ENCODE assay signal across 2 cellular contexts in the genomic region with DNA sequence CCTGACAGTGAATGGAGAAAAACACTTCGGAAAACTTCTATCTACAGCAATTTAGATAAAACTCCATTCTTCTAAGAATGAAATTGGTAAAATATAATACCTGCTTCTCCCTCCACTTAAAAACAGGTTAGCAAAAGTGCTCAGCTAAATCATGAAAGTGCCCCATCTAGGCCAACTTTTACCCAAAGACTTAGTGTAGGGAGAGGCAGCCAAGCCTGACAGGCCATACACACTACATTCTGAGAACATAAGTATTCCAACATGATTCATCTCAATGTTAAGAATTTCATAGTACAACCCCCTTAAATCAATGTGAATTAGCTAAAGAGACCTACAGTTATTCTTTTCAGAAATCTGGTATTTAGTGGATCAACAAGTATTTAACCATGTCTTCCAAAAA.
TF ChIP-seq lines count a peak whose summit lies in the region.

No MANE protein-coding gene starts in this region.

TF ChIP-seq in SK-N-SH treated with all-trans-retinoic acid at 6 μM for 48 hours, 23 proteins besides CTCF, POLR2A, EP300 and RAD21 (continued from another document):
- TF ChIP-seq TCF4 (CRISPR knock-in tag; IDR thresholded peaks at IDR 0.05; ENCODE audit: borderline replicate concordance) (no peak), ZNF8 (CRISPR knock-in tag; IDR thresholded peaks at IDR 0.05) (no peak), ARNTL (CRISPR knock-in tag; IDR thresholded peaks at IDR 0.05; ENCODE audit: borderline replicate concordance, low read depth) (no peak), RARB (CRISPR knock-in tag; IDR thresholded peaks at IDR 0.05) (no peak), ZNF565 (CRISPR knock-in tag; conservative IDR thresholded peaks at IDR 0.05; ENCODE audit: low read depth) (no peak), OSR1 (CRISPR knock-in tag; IDR thresholded peaks at IDR 0.05) (no peak), ESRRG (CRISPR knock-in tag; IDR thresholded peaks at IDR 0.05) (no peak), TOX (CRISPR knock-in tag; IDR thresholded peaks at IDR 0.05; ENCODE audit: borderline replicate concordance) (no peak), ISL1 (CRISPR knock-in tag; IDR thresholded peaks at IDR 0.05) (no peak), PPARA (CRISPR knock-in tag; IDR thresholded peaks at IDR 0.05; ENCODE audit: borderline replicate concordance) (no peak)
- TF ChIP-seq, protein P1, sequence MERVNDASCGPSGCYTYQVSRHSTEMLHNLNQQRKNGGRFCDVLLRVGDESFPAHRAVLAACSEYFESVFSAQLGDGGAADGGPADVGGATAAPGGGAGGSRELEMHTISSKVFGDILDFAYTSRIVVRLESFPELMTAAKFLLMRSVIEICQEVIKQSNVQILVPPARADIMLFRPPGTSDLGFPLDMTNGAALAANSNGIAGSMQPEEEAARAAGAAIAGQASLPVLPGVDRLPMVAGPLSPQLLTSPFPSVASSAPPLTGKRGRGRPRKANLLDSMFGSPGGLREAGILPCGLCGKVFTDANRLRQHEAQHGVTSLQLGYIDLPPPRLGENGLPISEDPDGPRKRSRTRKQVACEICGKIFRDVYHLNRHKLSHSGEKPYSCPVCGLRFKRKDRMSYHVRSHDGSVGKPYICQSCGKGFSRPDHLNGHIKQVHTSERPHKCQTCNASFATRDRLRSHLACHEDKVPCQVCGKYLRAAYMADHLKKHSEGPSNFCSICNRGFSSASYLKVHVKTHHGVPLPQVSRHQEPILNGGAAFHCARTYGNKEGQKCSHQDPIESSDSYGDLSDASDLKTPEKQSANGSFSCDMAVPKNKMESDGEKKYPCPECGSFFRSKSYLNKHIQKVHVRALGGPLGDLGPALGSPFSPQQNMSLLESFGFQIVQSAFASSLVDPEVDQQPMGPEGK (CRISPR knock-in tag; IDR thresholded peaks at IDR 0.05; ENCODE audit: borderline replicate concordance) = no peak
- TF ChIP-seq, protein P2, sequence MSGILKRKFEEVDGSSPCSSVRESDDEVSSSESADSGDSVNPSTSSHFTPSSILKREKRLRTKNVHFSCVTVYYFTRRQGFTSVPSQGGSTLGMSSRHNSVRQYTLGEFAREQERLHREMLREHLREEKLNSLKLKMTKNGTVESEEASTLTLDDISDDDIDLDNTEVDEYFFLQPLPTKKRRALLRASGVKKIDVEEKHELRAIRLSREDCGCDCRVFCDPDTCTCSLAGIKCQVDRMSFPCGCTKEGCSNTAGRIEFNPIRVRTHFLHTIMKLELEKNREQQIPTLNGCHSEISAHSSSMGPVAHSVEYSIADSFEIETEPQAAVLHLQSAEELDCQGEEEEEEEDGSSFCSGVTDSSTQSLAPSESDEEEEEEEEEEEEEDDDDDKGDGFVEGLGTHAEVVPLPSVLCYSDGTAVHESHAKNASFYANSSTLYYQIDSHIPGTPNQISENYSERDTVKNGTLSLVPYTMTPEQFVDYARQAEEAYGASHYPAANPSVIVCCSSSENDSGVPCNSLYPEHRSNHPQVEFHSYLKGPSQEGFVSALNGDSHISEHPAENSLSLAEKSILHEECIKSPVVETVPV (CRISPR knock-in tag; IDR thresholded peaks at IDR 0.05) = no peak
- TF ChIP-seq, protein P3, sequence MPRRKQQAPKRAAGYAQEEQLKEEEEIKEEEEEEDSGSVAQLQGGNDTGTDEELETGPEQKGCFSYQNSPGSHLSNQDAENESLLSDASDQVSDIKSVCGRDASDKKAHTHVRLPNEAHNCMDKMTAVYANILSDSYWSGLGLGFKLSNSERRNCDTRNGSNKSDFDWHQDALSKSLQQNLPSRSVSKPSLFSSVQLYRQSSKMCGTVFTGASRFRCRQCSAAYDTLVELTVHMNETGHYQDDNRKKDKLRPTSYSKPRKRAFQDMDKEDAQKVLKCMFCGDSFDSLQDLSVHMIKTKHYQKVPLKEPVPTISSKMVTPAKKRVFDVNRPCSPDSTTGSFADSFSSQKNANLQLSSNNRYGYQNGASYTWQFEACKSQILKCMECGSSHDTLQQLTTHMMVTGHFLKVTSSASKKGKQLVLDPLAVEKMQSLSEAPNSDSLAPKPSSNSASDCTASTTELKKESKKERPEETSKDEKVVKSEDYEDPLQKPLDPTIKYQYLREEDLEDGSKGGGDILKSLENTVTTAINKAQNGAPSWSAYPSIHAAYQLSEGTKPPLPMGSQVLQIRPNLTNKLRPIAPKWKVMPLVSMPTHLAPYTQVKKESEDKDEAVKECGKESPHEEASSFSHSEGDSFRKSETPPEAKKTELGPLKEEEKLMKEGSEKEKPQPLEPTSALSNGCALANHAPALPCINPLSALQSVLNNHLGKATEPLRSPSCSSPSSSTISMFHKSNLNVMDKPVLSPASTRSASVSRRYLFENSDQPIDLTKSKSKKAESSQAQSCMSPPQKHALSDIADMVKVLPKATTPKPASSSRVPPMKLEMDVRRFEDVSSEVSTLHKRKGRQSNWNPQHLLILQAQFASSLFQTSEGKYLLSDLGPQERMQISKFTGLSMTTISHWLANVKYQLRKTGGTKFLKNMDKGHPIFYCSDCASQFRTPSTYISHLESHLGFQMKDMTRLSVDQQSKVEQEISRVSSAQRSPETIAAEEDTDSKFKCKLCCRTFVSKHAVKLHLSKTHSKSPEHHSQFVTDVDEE (CRISPR knock-in tag; IDR thresholded peaks at IDR 0.05) = no peak
- TF ChIP-seq, protein P4, sequence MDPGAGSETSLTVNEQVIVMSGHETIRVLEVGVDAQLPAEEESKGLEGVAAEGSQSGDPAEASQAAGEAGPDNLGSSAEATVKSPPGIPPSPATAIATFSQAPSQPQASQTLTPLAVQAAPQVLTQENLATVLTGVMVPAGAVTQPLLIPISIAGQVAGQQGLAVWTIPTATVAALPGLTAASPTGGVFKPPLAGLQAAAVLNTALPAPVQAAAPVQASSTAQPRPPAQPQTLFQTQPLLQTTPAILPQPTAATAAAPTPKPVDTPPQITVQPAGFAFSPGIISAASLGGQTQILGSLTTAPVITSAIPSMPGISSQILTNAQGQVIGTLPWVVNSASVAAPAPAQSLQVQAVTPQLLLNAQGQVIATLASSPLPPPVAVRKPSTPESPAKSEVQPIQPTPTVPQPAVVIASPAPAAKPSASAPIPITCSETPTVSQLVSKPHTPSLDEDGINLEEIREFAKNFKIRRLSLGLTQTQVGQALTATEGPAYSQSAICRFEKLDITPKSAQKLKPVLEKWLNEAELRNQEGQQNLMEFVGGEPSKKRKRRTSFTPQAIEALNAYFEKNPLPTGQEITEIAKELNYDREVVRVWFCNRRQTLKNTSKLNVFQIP (CRISPR knock-in tag; IDR thresholded peaks at IDR 0.05; ENCODE audit: borderline replicate concordance, low read depth) = no peak
- TF ChIP-seq, protein P5, sequence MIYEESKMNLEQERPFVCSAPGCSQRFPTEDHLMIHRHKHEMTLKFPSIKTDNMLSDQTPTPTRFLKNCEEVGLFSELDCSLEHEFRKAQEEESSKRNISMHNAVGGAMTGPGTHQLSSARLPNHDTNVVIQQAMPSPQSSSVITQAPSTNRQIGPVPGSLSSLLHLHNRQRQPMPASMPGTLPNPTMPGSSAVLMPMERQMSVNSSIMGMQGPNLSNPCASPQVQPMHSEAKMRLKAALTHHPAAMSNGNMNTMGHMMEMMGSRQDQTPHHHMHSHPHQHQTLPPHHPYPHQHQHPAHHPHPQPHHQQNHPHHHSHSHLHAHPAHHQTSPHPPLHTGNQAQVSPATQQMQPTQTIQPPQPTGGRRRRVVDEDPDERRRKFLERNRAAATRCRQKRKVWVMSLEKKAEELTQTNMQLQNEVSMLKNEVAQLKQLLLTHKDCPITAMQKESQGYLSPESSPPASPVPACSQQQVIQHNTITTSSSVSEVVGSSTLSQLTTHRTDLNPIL (CRISPR knock-in tag; IDR thresholded peaks at IDR 0.05; ENCODE audit: low read depth) = no peak

TF ChIP-seq in SK-N-SH, 30 proteins besides CTCF, POLR2A, EP300 and RAD21 (continued from another document):
- TF ChIP-seq, protein P6, sequence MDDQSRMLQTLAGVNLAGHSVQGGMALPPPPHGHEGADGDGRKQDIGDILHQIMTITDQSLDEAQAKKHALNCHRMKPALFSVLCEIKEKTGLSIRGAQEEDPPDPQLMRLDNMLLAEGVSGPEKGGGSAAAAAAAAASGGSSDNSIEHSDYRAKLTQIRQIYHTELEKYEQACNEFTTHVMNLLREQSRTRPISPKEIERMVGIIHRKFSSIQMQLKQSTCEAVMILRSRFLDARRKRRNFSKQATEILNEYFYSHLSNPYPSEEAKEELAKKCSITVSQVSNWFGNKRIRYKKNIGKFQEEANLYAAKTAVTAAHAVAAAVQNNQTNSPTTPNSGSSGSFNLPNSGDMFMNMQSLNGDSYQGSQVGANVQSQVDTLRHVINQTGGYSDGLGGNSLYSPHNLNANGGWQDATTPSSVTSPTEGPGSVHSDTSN (IDR thresholded peaks at IDR 0.05) = no peak
- TF ChIP-seq FOXJ3 (CRISPR knock-in tag; IDR thresholded peaks at IDR 0.05) = no peak
- TF ChIP-seq EZH2phosphoT487 (IDR thresholded peaks at IDR 0.05; ENCODE audit: borderline replicate concordance, low read depth) = no peak
- TF ChIP-seq GABPA (IDR thresholded peaks at IDR 0.05; ENCODE audit: low read depth) = no peak
- TF ChIP-seq CHD2 (IDR thresholded peaks at IDR 0.05; ENCODE audit: low read length, partially characterized antibody) = no peak
- no peak for TF ChIP-seq SMC3 (IDR thresholded peaks at IDR 0.05; ENCODE audit: low read depth, low read length)
- TF ChIP-seq TEAD4 (IDR thresholded peaks at IDR 0.05; ENCODE audit: borderline replicate concordance, insufficient read depth) = no peak
- TF ChIP-seq, protein P7, sequence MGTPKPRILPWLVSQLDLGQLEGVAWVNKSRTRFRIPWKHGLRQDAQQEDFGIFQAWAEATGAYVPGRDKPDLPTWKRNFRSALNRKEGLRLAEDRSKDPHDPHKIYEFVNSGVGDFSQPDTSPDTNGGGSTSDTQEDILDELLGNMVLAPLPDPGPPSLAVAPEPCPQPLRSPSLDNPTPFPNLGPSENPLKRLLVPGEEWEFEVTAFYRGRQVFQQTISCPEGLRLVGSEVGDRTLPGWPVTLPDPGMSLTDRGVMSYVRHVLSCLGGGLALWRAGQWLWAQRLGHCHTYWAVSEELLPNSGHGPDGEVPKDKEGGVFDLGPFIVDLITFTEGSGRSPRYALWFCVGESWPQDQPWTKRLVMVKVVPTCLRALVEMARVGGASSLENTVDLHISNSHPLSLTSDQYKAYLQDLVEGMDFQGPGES (IDR thresholded peaks at IDR 0.05; ENCODE audit: low read depth, low read length) = no peak
- TF ChIP-seq NRF1 (IDR thresholded peaks at IDR 0.05; ENCODE audit: low read depth, low read length) = no peak
- TF ChIP-seq YY1 (IDR thresholded peaks at IDR 0.05; ENCODE audit: low read depth) = no peak
- TF ChIP-seq, protein P8, sequence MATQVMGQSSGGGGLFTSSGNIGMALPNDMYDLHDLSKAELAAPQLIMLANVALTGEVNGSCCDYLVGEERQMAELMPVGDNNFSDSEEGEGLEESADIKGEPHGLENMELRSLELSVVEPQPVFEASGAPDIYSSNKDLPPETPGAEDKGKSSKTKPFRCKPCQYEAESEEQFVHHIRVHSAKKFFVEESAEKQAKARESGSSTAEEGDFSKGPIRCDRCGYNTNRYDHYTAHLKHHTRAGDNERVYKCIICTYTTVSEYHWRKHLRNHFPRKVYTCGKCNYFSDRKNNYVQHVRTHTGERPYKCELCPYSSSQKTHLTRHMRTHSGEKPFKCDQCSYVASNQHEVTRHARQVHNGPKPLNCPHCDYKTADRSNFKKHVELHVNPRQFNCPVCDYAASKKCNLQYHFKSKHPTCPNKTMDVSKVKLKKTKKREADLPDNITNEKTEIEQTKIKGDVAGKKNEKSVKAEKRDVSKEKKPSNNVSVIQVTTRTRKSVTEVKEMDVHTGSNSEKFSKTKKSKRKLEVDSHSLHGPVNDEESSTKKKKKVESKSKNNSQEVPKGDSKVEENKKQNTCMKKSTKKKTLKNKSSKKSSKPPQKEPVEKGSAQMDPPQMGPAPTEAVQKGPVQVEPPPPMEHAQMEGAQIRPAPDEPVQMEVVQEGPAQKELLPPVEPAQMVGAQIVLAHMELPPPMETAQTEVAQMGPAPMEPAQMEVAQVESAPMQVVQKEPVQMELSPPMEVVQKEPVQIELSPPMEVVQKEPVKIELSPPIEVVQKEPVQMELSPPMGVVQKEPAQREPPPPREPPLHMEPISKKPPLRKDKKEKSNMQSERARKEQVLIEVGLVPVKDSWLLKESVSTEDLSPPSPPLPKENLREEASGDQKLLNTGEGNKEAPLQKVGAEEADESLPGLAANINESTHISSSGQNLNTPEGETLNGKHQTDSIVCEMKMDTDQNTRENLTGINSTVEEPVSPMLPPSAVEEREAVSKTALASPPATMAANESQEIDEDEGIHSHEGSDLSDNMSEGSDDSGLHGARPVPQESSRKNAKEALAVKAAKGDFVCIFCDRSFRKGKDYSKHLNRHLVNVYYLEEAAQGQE (IDR thresholded peaks at IDR 0.05; ENCODE audit: low read depth, low read length) = no peak
- no peak for TF ChIP-seq FOSL2 (IDR thresholded peaks at IDR 0.05; ENCODE audit: borderline replicate concordance, low read depth)
- no peak for TF ChIP-seq TCF12 (IDR thresholded peaks at IDR 0.05)
- no peak for TF ChIP-seq RFX5 (IDR thresholded peaks at IDR 0.05; ENCODE audit: low read length)
